In genomic region chr20:46206025-46206424, GRCh38 we compare ENCODE assay signal across 1 cellular context.
TF ChIP-seq lines count a peak whose summit lies in the region.

No MANE protein-coding gene starts in this region.

TF ChIP-seq in IMR-90, 13 proteins besides CTCF, POLR2A, EP300 and RAD21 (continued from another document):
- TF ChIP-seq ELK1 (IDR thresholded peaks at IDR 0.05; ENCODE audit: borderline replicate concordance, low read depth, low read length) (no peak), MAFK (IDR thresholded peaks at IDR 0.05; ENCODE audit: low read depth, low read length) (no peak), FOS (IDR thresholded peaks at IDR 0.05; ENCODE audit: low read depth, low read length) (no peak)
